Comparison of ENCODE assay signal across 23 cellular contexts in genomic region chr13:39961036-39961435, GRCh38.
"Had no signal": no experiment of that assay in that cellular context is flagged by ENCODE, and none has a peak within 500 bp of the region (broad histone marks: within the 10 kb centered on the region; RNA-seq: fewer than 3 reads in every experiment).

No MANE protein-coding gene starts in this region.

- H3K4me3 Mint-ChIP-seq: naive B cell; nephron; stimulated activated memory B cell treated with anti-CD40 and anti-IgM and Interleukin-4, amounts not matched to agents 10 μg/mL and 1 μg/mL and 100 μg/mL, for 72 hours; stimulated activated naive CD8-positive, alpha-beta T cell treated with anti-CD3 and anti-CD28 coated beads, Interleukin-15, Interleukin-2, amounts not matched to agents 100 ng/mL and 50 ng/mL, for 24 hours had no signal

- H3K36me3 ChIP-seq: esophagus muscularis mucosa, gastroesophageal sphincter, left lung, lower lobe of right lung, pancreas, tibial artery, upper lobe of left lung had no signal

- H3K27ac Mint-ChIP-seq: progenitor cell of endocrine pancreas; stimulated activated memory B cell treated with anti-CD40 and anti-IgM and Interleukin-4, amounts not matched to agents 10 μg/mL and 1 μg/mL and 100 μg/mL, for 72 hours; stimulated activated naive CD8-positive, alpha-beta T cell treated with anti-CD3 and anti-CD28 coated beads, Interleukin-15, Interleukin-2, amounts not matched to agents 100 ng/mL and 50 ng/mL, for 24 hours had no signal

- H3K4me1 ChIP-seq: esophagus muscularis mucosa, gastroesophageal sphincter, left lung, pancreas, tibial artery had no signal

- H3K27me3 Mint-ChIP-seq: progenitor cell of endocrine pancreas; stimulated activated memory B cell treated with anti-CD40 and anti-IgM and Interleukin-4, amounts not matched to agents 10 μg/mL and 1 μg/mL and 100 μg/mL, for 72 hours; stimulated activated naive CD8-positive, alpha-beta T cell treated with anti-CD3 and anti-CD28 coated beads, Interleukin-15, Interleukin-2, amounts not matched to agents 100 ng/mL and 50 ng/mL, for 24 hours had no signal

- H3K36me3 Mint-ChIP-seq: naive B cell; stimulated activated memory B cell treated with anti-CD40 and anti-IgM and Interleukin-4, amounts not matched to agents 10 μg/mL and 1 μg/mL and 100 μg/mL, for 72 hours had no signal

- H3K27ac ChIP-seq: coronary artery, dorsolateral prefrontal cortex, epithelial cell of prostate, esophagus muscularis mucosa, gastroesophageal sphincter, left lung, lower lobe of right lung, pancreas, tibial artery, upper lobe of left lung had no signal

- FAIRE-seq: keratinocyte, pancreas had no signal

- ATAC-seq: gastroesophageal sphincter; left lung; lower lobe of right lung; pancreas; right cardiac atrium; stimulated activated memory B cell treated with anti-CD40 and anti-IgM and Interleukin-4, amounts not matched to agents 10 μg/mL and 1 μg/mL and 100 μg/mL, for 72 hours had no signal

- H3K4me3 ChIP-seq: coronary artery, dorsolateral prefrontal cortex, esophagus muscularis mucosa, gastroesophageal sphincter, left lung, lower lobe of right lung, pancreas, tibial artery, upper lobe of left lung had no signal

- H3K9me3 Mint-ChIP-seq: stimulated activated memory B cell treated with anti-CD40 and anti-IgM and Interleukin-4, amounts not matched to agents 10 μg/mL and 1 μg/mL and 100 μg/mL, for 72 hours; stimulated activated naive CD8-positive, alpha-beta T cell treated with anti-CD3 and anti-CD28 coated beads, Interleukin-15, Interleukin-2, amounts not matched to agents 100 ng/mL and 50 ng/mL, for 24 hours had no signal

- DNase-seq: cerebellar nuclear complex; dorsolateral prefrontal cortex; effector CD8-positive, alpha-beta T cell; glutamatergic neuron; left lung; lower lobe of right lung; mesenchymal stem cell; naive B cell; occipital lobe; pancreas; right cardiac atrium; stimulated activated CD4-positive, alpha-beta T cell treated with anti-CD3 and anti-CD28 coated beads, Interleukin-4, amount 100 ng/mL, for 1 hour; tibial artery; upper lobe of left lung had no signal

- H3K27me3 ChIP-seq: esophagus muscularis mucosa, gastroesophageal sphincter, left lung, pancreas, tibial artery, upper lobe of left lung had no signal

- H3K9me3 ChIP-seq: esophagus muscularis mucosa, gastroesophageal sphincter, left lung, lower lobe of right lung, pancreas, tibial artery, upper lobe of left lung had no signal
